ENCODE assay signal across 1 cellular context in the genomic region with DNA sequence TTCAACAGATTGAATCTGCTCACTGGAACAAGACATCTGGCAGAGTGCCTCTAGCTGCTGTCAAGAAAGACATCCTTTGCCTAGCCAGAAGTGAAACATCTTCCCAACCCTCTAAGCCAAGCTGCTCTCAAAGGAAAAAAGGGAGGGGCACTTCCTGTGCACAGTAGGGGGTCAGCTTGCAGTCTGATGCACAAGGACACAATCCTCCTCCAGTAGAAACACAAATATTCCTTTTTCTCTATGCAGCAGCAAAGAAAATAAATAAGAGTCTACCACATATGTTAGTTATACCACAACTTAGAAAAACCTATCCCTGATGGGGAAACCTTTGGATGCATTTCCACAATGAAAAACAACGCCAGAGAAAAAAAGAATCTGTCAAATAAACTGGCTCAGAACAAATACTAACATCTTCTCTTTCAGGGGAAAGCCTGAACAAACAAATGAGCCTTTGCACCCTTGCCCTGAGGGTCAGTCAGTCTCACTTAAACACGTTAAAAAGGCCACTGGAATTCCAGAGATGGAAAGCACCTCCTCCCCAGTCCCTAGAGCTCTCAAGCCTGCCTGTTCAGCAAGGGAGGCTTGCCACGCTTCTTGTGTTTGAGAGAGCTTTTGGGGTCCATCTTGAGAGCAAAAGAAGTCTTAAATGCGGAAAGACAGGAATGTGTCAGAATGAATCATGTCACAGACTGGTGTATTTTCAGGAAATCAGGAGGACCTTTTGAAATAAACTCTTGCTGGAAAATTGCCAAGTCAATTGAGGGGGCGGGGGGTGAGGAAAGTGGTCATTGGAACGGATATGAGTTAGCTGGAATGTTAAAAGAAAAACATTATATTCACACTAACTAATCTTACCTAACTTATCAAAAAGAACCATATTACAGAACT.
A peak's percentile ranks its signal among the peaks of the same experiment; 100 is the strongest.
TF ChIP-seq lines count a peak whose summit lies in the region.

No MANE protein-coding gene starts in this region.

TF ChIP-seq in HEK293, 187 proteins besides CTCF, POLR2A, EP300 and RAD21 (continued from another document):
- peak; percentile 36; the same call in 1 of the 2 replicates for TF ChIP-seq KLF7 (tag by site-specific recombination; IDR thresholded peaks at IDR 0.05; ENCODE audit: borderline replicate concordance)
